ENCODE assay signal across 14 cellular contexts in the genomic region with DNA sequence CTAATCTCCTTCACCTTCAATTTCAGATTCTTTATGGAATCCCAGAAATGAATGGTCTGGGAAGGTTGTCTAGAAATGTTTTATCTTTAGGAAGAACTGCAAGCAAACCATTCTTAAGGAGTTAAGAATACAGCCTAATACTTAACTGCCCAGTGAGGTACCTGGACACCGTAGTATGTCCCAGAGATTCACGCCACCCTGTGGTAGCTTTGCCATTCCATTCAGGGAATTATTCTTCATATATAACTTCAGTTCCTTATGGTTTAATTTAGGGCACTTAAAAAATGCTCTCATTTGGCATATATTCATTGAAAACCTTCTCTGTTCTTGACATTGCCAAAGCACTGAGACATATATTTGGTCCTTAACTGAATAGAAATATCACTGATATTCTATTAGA. TPM values are rescaled to one million over a fixed set of nuclear protein-coding genes. Genes with fewer than 3 reads are reported as not detected.
A peak's percentile ranks its signal among the peaks of the same experiment; 100 is the strongest.
DNase-seq lines count a peak whose midpoint lies in the region; ATAC-seq, FAIRE-seq and TF ChIP-seq lines count a peak whose summit lies in the region.
"Had no signal": no experiment of that assay in that cellular context is flagged by ENCODE, and none has a peak within 500 bp of the region (broad histone marks: within the 10 kb centered on the region; RNA-seq: fewer than 3 reads in every experiment).

No MANE protein-coding gene starts in this region.

- POLR2A ChIA-PET in A673 (lab: Charles Lee; ENCODE audit: low non-redundant PET): no interaction called here
- POLR2A ChIA-PET in IMR-90 (lab: Charles Lee; ENCODE audit: unreplicated experiment): no interaction called here
- POLR2A ChIA-PET in WTC11 (lab: Charles Lee): no interaction called here

- CTCF ChIA-PET in A673 (lab: Charles Lee): no interaction called here
- CTCF ChIA-PET in IMR-90 (lab: Yijun Ruan, JAX): no interaction called here
- CTCF ChIA-PET in WTC11 (lab: Charles Lee): interaction anchor here (0.6 to 1.3 kb wide), 2 partner anchors 135 to 225 kb away, joined by 3 read pairs; no protein-coding TSS in a partner anchor

- H3K14ac ChIP-seq in IMR-90 (replicated peaks; ENCODE audit: low read depth, low read length): no peak overlapping the region

- H3K4me3 Mint-ChIP-seq in WTC11 (no peak overlapping the region), nephron progenitor cell (no peak overlapping the region)
- no peak overlapping the region for H3K4me3 Mint-ChIP-seq in activated T-cell treated with anti-CD3 and anti-CD28 coated beads, Interleukin-2, amount 50 U/mL, for 24 hours
- H3K4me3 Mint-ChIP-seq: T-cell had no signal

- TF ChIP-seq RAD21 in IMR-90 (IDR thresholded peaks at IDR 0.05; ENCODE audit: low read length): 0 out of 2 replicates have a peak, but pooled peaks have one; percentile 12

- no peak overlapping the region for H3K4ac ChIP-seq in IMR-90 (ENCODE audit: low read depth, low read length)

- H4K8ac ChIP-seq in IMR-90 (ENCODE audit: low read depth in 2 of 2, low read length in 2 of 2): no peak overlapping the region

- no CpG with 5 or more reads among the region's 2 CpGs for WGBS in IMR-90 (ENCODE audit: extremely low coverage in 2 of 2, insufficient read length in 1 of 2), 2 experiments

- H3K27ac Mint-ChIP-seq in WTC11 (no peak overlapping the region), nephron progenitor cell (no peak overlapping the region)
- no peak overlapping the region for H3K27ac Mint-ChIP-seq in activated T-cell treated with anti-CD3 and anti-CD28 coated beads, Interleukin-2, amount 50 U/mL, for 24 hours
- H3K27ac Mint-ChIP-seq: T-cell had no signal

- H3K27ac ChIP-seq in A673 (ENCODE audit: low read depth, low read length, poor library complexity, severe bottlenecking): no peak overlapping the region
- no peak overlapping the region for H3K27ac ChIP-seq in IMR-90 (ENCODE audit: insufficient read depth, low read length)
- H3K27ac ChIP-seq in keratinocyte (ENCODE audit: control insufficient read depth, insufficient read depth, low read length): no peak overlapping the region
- H3K27ac ChIP-seq: gastroesophageal sphincter, uterus had no signal

- ATAC-seq in IMR-90 (ENCODE audit: low read depth) (no peak), WTC11 (peak; percentile 30; the same call in 1 of the 2 replicates)
- ATAC-seq: gastroesophageal sphincter, T-cell had no signal

- no peak overlapping the region for H3K18ac ChIP-seq in IMR-90 (ENCODE audit: low read depth, low read length)

- H3K9me1 ChIP-seq in IMR-90 (ENCODE audit: insufficient read depth, low read length) (peaks cover 17% of the 10 kb centered on the region), keratinocyte (ENCODE audit: control insufficient read depth, extremely low read depth, insufficient read depth, low read length) (no peaks in the 10 kb centered on the region)

- H2AK9ac ChIP-seq in IMR-90 (replicated peaks; ENCODE audit: low read depth, low read length, poor library complexity): no peak overlapping the region

- H3K4me1 Mint-ChIP-seq in WTC11: peaks cover 8% of the 10 kb centered on the region
- H3K4me1 Mint-ChIP-seq in nephron progenitor cell: peaks cover 14% of the 10 kb centered on the region
- H3K4me1 Mint-ChIP-seq in activated T-cell treated with anti-CD3 and anti-CD28 coated beads, Interleukin-2, amount 50 U/mL, for 24 hours (ENCODE audit: low read depth): no peaks in the 10 kb centered on the region
- H3K4me1 Mint-ChIP-seq: T-cell had no signal

- H3K36me3 ChIP-seq in A673 (ENCODE audit: insufficient read depth, low read length, poor library complexity, severe bottlenecking) (no peaks in the 10 kb centered on the region), IMR-90 (ENCODE audit: control insufficient read depth, insufficient read depth, low read length) (no peaks in the 10 kb centered on the region), keratinocyte (ENCODE audit: control insufficient read depth in 2 of 2, extremely low read depth in 1 of 2, insufficient read depth in 2 of 2, low read length in 2 of 2) (no peaks in the 10 kb centered on the region)
- H3K36me3 ChIP-seq: gastroesophageal sphincter, uterus had no signal

- dilution Hi-C loops in IMR-90 (cut with HindIII; ENCODE audit: low sequenced_read_pairs, unreplicated experiment): no loop called here
- dilution Hi-C loops in keratinocyte (cut with MboI; ENCODE audit: extremely low pct_ligation_motif_present, low sequenced_read_pairs): no loop called here

- TF ChIP-seq CTCF in A673 (conservative IDR thresholded peaks at IDR 0.05; ENCODE audit: low read depth, low read length) (peak; percentile 37), IMR-90 (conservative IDR thresholded peaks at IDR 0.05; ENCODE audit: low read depth, low read length) (no peak), WTC11 (IDR thresholded peaks at IDR 0.05) (no peak), keratinocyte (optimal IDR thresholded peaks at IDR 0.05 in 1 of 3, IDR thresholded peaks at IDR 0.05 in 1 of 3, conservative IDR thresholded peaks at IDR 0.05 in 1 of 3; ENCODE audit: extremely low read depth in 1 of 3, insufficient read depth in 2 of 3, low read length in 3 of 3) (peak; percentile 18 to 60 (median 26)), nephron progenitor cell (IDR thresholded peaks at IDR 0.05) (no peak)

- no peak overlapping the region; the same call in 1 of the 2 replicates for H2BK120ac ChIP-seq in IMR-90 (ENCODE audit: low read depth, low read length)

- H2AFZ ChIP-seq in IMR-90 (replicated peaks; ENCODE audit: low read length, poor library complexity) (no peak overlapping the region), keratinocyte (ENCODE audit: control insufficient read depth, low read length) (no peak overlapping the region)

- no peak overlapping the region for H3K56ac ChIP-seq in IMR-90 (ENCODE audit: extremely low read depth, insufficient read depth, low read length)

- H3K9me3 Mint-ChIP-seq in WTC11 (peaks cover 4% of the 10 kb centered on the region), nephron progenitor cell (no peaks in the 10 kb centered on the region)
- no peaks in the 10 kb centered on the region for H3K9me3 Mint-ChIP-seq in activated T-cell treated with anti-CD3 and anti-CD28 coated beads, Interleukin-2, amount 50 U/mL, for 24 hours
- H3K9me3 Mint-ChIP-seq: T-cell had no signal

- H3K27me3 ChIP-seq in A673 (replicated peaks; ENCODE audit: insufficient read depth, low read depth, low read length, poor library complexity) (no peaks in the 10 kb centered on the region), IMR-90 (ENCODE audit: control insufficient read depth, insufficient read depth, low read length) (no peaks in the 10 kb centered on the region), keratinocyte (ENCODE audit: control insufficient read depth, extremely low read depth, insufficient read depth, low read length) (no peaks in the 10 kb centered on the region)
- H3K27me3 ChIP-seq: gastroesophageal sphincter, uterus had no signal

- H2BK20ac ChIP-seq in IMR-90 (ENCODE audit: low read depth, low read length): 0 out of 2 replicates have a peak overlapping the region, but pooled peaks have one; percentile 6

- no peaks in the 10 kb centered on the region for H3K27me3 Mint-ChIP-seq in WTC11 (ENCODE audit: low read depth)
- peaks cover 4% of the 10 kb centered on the region for H3K27me3 Mint-ChIP-seq in nephron progenitor cell (ENCODE audit: low read depth, poor library complexity)
- H3K27me3 Mint-ChIP-seq in activated T-cell treated with anti-CD3 and anti-CD28 coated beads, Interleukin-2, amount 50 U/mL, for 24 hours: peaks cover 5% of the 10 kb centered on the region

- TF ChIP-seq POLR2A in IMR-90 (IDR thresholded peaks at IDR 0.05; ENCODE audit: low read depth, low read length): no peak

- H2BK5ac ChIP-seq in IMR-90 (ENCODE audit: low read depth, low read length, poor library complexity, severe bottlenecking): no peak overlapping the region

- H3K9me3 ChIP-seq in A673 (ENCODE audit: low read depth, low read length, poor library complexity, severe bottlenecking): no peaks in the 10 kb centered on the region
- H3K9me3 ChIP-seq in IMR-90 (ENCODE audit: control insufficient read depth, insufficient read depth, low read length): no peaks in the 10 kb centered on the region; the same call in 1 of the 2 replicates
- H3K9me3 ChIP-seq in keratinocyte (ENCODE audit: control insufficient read depth, low read depth, low read length): no peaks in the 10 kb centered on the region
- H3K9me3 ChIP-seq: gastroesophageal sphincter, uterus had no signal

- no peak for DNase-seq in A673 (ENCODE audit: low spot score)
- DNase-seq in IMR-90: no peak
- no peak for DNase-seq in WTC11 (ENCODE audit: low spot score)
- no peak for DNase-seq in keratinocyte (ENCODE audit: low read depth, low spot score)
- no peak for DNase-seq in effector CD8-positive, alpha-beta T cell (lab: John Stamatoyannopoulos, UW)
- DNase-seq in nephron progenitor cell: no peak
- DNase-seq in activated T-cell treated with anti-CD3 and anti-CD28 coated beads, Interleukin-2, amount 50 U/mL, for 24 hours: no peak
- no peak for DNase-seq in ureter (ENCODE audit: low spot score)
- DNase-seq: activated CD4-positive, alpha-beta T cell treated with anti-CD3 and anti-CD28 coated beads, Interleukin-2, amount 50 U/mL, for 1 hour; activated naive CD4-positive, alpha-beta T cell; NCI-H1694 treated with DMSO at 0.1 percent for 48 hours; T-cell; uterus had no signal

- FAIRE-seq in keratinocyte (lab: Jason Lieb, UNC): no peak

- no peak overlapping the region for H2AK5ac ChIP-seq in IMR-90 (ENCODE audit: low read depth, low read length)

- H3K79me1 ChIP-seq in IMR-90 (ENCODE audit: low read depth in 1 of 2, low read length in 2 of 2): 0 out of 4 replicates have a peak, but pooled peaks cover 0 to 6% of the 10 kb centered on the region in 2 experiments

- in situ Hi-C loops in IMR-90 (cut with MboI; ENCODE audit: low sequenced_read_pairs): no loop called here

- H4K20me1 ChIP-seq in IMR-90 (ENCODE audit: insufficient read depth, low read length) (no peaks in the 10 kb centered on the region), keratinocyte (ENCODE audit: control insufficient read depth, extremely low read depth, insufficient read depth, low read length) (no peaks in the 10 kb centered on the region)

- no peak overlapping the region for H3K9ac ChIP-seq in IMR-90 (ENCODE audit: low read depth, low read length)
- no peak overlapping the region for H3K9ac ChIP-seq in keratinocyte (ENCODE audit: control insufficient read depth, extremely low read depth, insufficient read depth, low read length)

- peak overlapping the region; percentile 22; the same call in 1 of the 3 replicates for H2BK15ac ChIP-seq in IMR-90 (ENCODE audit: low read depth, low read length)

- H4K5ac ChIP-seq in IMR-90 (ENCODE audit: low read depth, low read length): no peak overlapping the region

- H3K36me3 Mint-ChIP-seq in WTC11: no peaks in the 10 kb centered on the region
- H3K36me3 Mint-ChIP-seq in nephron progenitor cell (ENCODE audit: low read depth): no peaks in the 10 kb centered on the region
- no peaks in the 10 kb centered on the region for H3K36me3 Mint-ChIP-seq in activated T-cell treated with anti-CD3 and anti-CD28 coated beads, Interleukin-2, amount 50 U/mL, for 24 hours (ENCODE audit: low read depth)
- H3K36me3 Mint-ChIP-seq: T-cell had no signal

- intact Hi-C loops in A673 (cut with micrococcal nuclease; ENCODE audit: unreplicated experiment) (no loop called here), IMR-90 (cut with micrococcal nuclease) (no loop called here)

- H3K4me2 ChIP-seq in IMR-90 (ENCODE audit: low read depth, low read length) (no peak overlapping the region), keratinocyte (ENCODE audit: control insufficient read depth, extremely low read depth, insufficient read depth, low read depth, low read length) (no peak overlapping the region)

- no peak overlapping the region for H3K23ac ChIP-seq in IMR-90 (ENCODE audit: low read depth, low read length)

- peak overlapping the region; percentile 10; the same call in 1 of the 2 replicates for H4K91ac ChIP-seq in IMR-90 (ENCODE audit: insufficient read depth, low read depth, low read length)

- BruUV-seq in A673 (replicated peaks; lab: Mats Ljungman, UMichigan) (no TSS peak), IMR-90 (replicated peaks; lab: Mats Ljungman, UMichigan) (no TSS peak)

- no peaks in the 10 kb centered on the region for H3K79me2 ChIP-seq in keratinocyte (ENCODE audit: control insufficient read depth, insufficient read depth, low read length)

- H3K4me3 ChIP-seq in A673 (ENCODE audit: low read depth, low read length, poor library complexity, severe bottlenecking) (no peak overlapping the region), IMR-90 (ENCODE audit: insufficient read depth, low read depth, low read length) (no peak overlapping the region), keratinocyte (ENCODE audit: control insufficient read depth in 2 of 3, extremely low read depth in 1 of 3, insufficient read depth in 2 of 3, low read depth in 1 of 3, low read length in 3 of 3) (no peak overlapping the region)
- H3K4me3 ChIP-seq: gastroesophageal sphincter, uterus had no signal

- no peaks in the 10 kb centered on the region for H3K4me1 ChIP-seq in A673 (ENCODE audit: insufficient read depth, low read length, poor library complexity, severe bottlenecking)
- H3K4me1 ChIP-seq in IMR-90 (ENCODE audit: control insufficient read depth, insufficient read depth, low read length): peaks cover 20% of the 10 kb centered on the region
- peaks cover 8% of the 10 kb centered on the region for H3K4me1 ChIP-seq in keratinocyte (ENCODE audit: control insufficient read depth, extremely low read depth, insufficient read depth, low read length)
- H3K4me1 ChIP-seq: gastroesophageal sphincter, uterus had no signal

RNA-seq across cellular contexts. Expression of gene ACTBL2, which starts 49.7 kb away (rescaled TPM):
- total RNA-seq in A673 (2021): not detected in 2 replicates
- total RNA-seq in IMR-90 (2012; rRNA removed): 1.6 and 1.7 TPM in 2 replicates
- 0.29 and 0.52 TPM in 2 replicates for polyA plus RNA-seq in IMR-90 (2012; rRNA removed)
- 0.33 and 0.35 TPM in 2 replicates for polyA plus RNA-seq in IMR-90 (2012; cell fraction: cytosol; rRNA removed)
- polyA plus RNA-seq in IMR-90 (2012; cell fraction: nucleus; rRNA removed; ENCODE audit: low replicate concordance): 0.61 and 1.3 TPM in 2 replicates
- total RNA-seq in WTC11 (2021): not detected in 3 replicates
- polyA plus RNA-seq in keratinocyte: 0.35 to 2.7 TPM (median 0.68 TPM) in 3 replicates
- polyA plus RNA-seq in keratinocyte (2011; ENCODE audit: low read depth): not detected
- polyA plus RNA-seq in keratinocyte (2011; cell fraction: cytosol; rRNA removed): 0.92 and 1.6 TPM in 2 replicates
- 11.0 and 11.8 TPM in 2 replicates for polyA plus RNA-seq in keratinocyte (2011; cell fraction: nucleus; rRNA removed)
- 0.06 and 0.21 TPM in 2 replicates for polyA plus RNA-seq in keratinocyte (2012; ENCODE audit: low replicate concordance)
- polyA minus RNA-seq in keratinocyte: 0.92 to 11.4 TPM (median 3.0 TPM) in 3 replicates
- 1.5 TPM for polyA minus RNA-seq in keratinocyte (2011; cell fraction: cytosol; rRNA and poly(A)+ RNA removed)
- 7.9 and 10.8 TPM in 2 replicates for polyA minus RNA-seq in keratinocyte (2011; cell fraction: nucleus; rRNA and poly(A)+ RNA removed)
- not detected for total RNA-seq in ureter
- total RNA-seq: T-cell, uterus had no signal

Comparison
In these comparisons a context has a peak if more than half of its experiments do, and no peak if none do; other contexts are left out.
1. CTCF ChIP-seq: peak in A673 (single experiment) and keratinocyte (3 of 3); none in IMR-90 (single experiment), WTC11 (single experiment) and nephron progenitor cell (single experiment).